ENCODE assay signal across 8 cellular contexts in genomic region chr4:40843696-40844095, GRCh38.
DNase-seq lines count a peak whose midpoint lies in the region; ATAC-seq and TF ChIP-seq lines count a peak whose summit lies in the region.

No MANE protein-coding gene starts in this region.

- H3K9ac ChIP-seq in KMS-11: no peak overlapping the region

- H3K27me3 Mint-ChIP-seq in activated naive CD4-positive, alpha-beta T cell treated with anti-CD3 and anti-CD28 coated beads, Interleukin-2, amount 10 ng/mL, durations not matched to agents 7 days and 5 days: peaks cover 28% of the 10 kb centered on the region

- ATAC-seq in stimulated activated effector memory CD8-positive, alpha-beta T cell treated with anti-CD3 and anti-CD28 coated beads, Interleukin-12 subunit alpha, Interleukin-12 subunit beta, amount 100 ng/mL, for 72 hours: peak; percentile 71
- no peak for ATAC-seq in HG03097 (IDR thresholded peaks at IDR 0.05; ENCODE audit: low FRiP score, unreplicated experiment)

- intact Hi-C loops in stomach (cut with DNase I; ENCODE audit: low total_unique reads): no loop called here
- intact Hi-C loops in lower leg skin (cut with DNase I; ENCODE audit: low total_unique reads): no loop called here

- TF ChIP-seq EP300 in stomach (IDR thresholded peaks at IDR 0.05): no peak

- no peaks in the 10 kb centered on the region for H4K20me1 ChIP-seq in KMS-11 (ENCODE audit: insufficient read depth)

- no peak overlapping the region for H2AFZ ChIP-seq in KMS-11 (ENCODE audit: low read depth)

- TF ChIP-seq CTCF in KMS-11 (conservative IDR thresholded peaks at IDR 0.05; ENCODE audit: low read depth, low read length) (peak; percentile 49), stomach (IDR thresholded peaks at IDR 0.05) (no peak), lower leg skin (IDR thresholded peaks at IDR 0.05) (no peak)

- no peaks in the 10 kb centered on the region for H3K36me3 Mint-ChIP-seq in activated naive CD4-positive, alpha-beta T cell treated with anti-CD3 and anti-CD28 coated beads, Interleukin-2, amount 10 ng/mL, durations not matched to agents 7 days and 5 days
- no peaks in the 10 kb centered on the region for H3K36me3 Mint-ChIP-seq in stimulated activated effector memory CD8-positive, alpha-beta T cell treated with anti-CD3 and anti-CD28 coated beads, Interleukin-12 subunit alpha, Interleukin-12 subunit beta, amount 100 ng/mL, for 72 hours

- H3K4me1 Mint-ChIP-seq in activated naive CD4-positive, alpha-beta T cell treated with anti-CD3 and anti-CD28 coated beads, Interleukin-2, amount 10 ng/mL, durations not matched to agents 7 days and 5 days: no peaks in the 10 kb centered on the region
- peaks cover 6% of the 10 kb centered on the region for H3K4me1 Mint-ChIP-seq in stimulated activated effector memory CD8-positive, alpha-beta T cell treated with anti-CD3 and anti-CD28 coated beads, Interleukin-12 subunit alpha, Interleukin-12 subunit beta, amount 100 ng/mL, for 72 hours

- H3K4me3 Mint-ChIP-seq in activated naive CD4-positive, alpha-beta T cell treated with anti-CD3 and anti-CD28 coated beads, Interleukin-2, amount 10 ng/mL, durations not matched to agents 7 days and 5 days: no peak overlapping the region
- H3K4me3 Mint-ChIP-seq in stimulated activated effector memory CD8-positive, alpha-beta T cell treated with anti-CD3 and anti-CD28 coated beads, Interleukin-12 subunit alpha, Interleukin-12 subunit beta, amount 100 ng/mL, for 72 hours: no peak overlapping the region

- H3K79me2 ChIP-seq in KMS-11 (ENCODE audit: insufficient read depth, low read depth): no peaks in the 10 kb centered on the region

- H3K4me2 ChIP-seq in KMS-11: no peak overlapping the region

- CTCF ChIA-PET in activated naive CD4-positive, alpha-beta T cell treated with anti-CD3 and anti-CD28 coated beads, Interleukin-2, amount 10 ng/mL, durations not matched to agents 7 days and 5 days (lab: Charles Lee): interaction anchor here (0.7 to 7.1 kb wide), 8 partner anchors 10 to 672 kb away, joined by 3 to 117 read pairs (median 5); no protein-coding TSS in a partner anchor

- no peaks in the 10 kb centered on the region for H3K36me3 ChIP-seq in KMS-11 (ENCODE audit: insufficient read depth)
- H3K36me3 ChIP-seq in stomach: no peaks in the 10 kb centered on the region

- H3K27ac ChIP-seq in KMS-11 (no peak overlapping the region), stomach (peak overlapping the region in 1 of 5 donors; percentile 14)

- TF ChIP-seq POLR2A in stomach (IDR thresholded peaks at IDR 0.05) (no peak), lower leg skin (IDR thresholded peaks at IDR 0.05) (no peak)

- H3K27me3 ChIP-seq in KMS-11 (ENCODE audit: insufficient read depth, low read depth) (no peaks in the 10 kb centered on the region), stomach (no peaks in the 10 kb centered on the region)

- H3K4me1 ChIP-seq in KMS-11 (ENCODE audit: low read depth, poor library complexity, severe bottlenecking): no peaks in the 10 kb centered on the region
- peaks cover 0 to 9% (median 0%) of the 10 kb centered on the region in 4 donors for H3K4me1 ChIP-seq in stomach

- peak; percentile 6 for DNase-seq in NCI-H82 (lab: John Stamatoyannopoulos, UW)
- DNase-seq in NCI-H82 treated with DMSO at 0.1 percent for 48 hours (lab: John Stamatoyannopoulos, UW; ENCODE audit: unreplicated experiment): no peak
- DNase-seq in activated naive CD4-positive, alpha-beta T cell treated with anti-CD3 and anti-CD28 coated beads, Interleukin-2, amount 10 ng/mL, durations not matched to agents 7 days and 5 days: peak; percentile 54
- peak in 1 of 2 donors; percentile 57 for DNase-seq in stimulated activated effector memory CD8-positive, alpha-beta T cell treated with anti-CD3 and anti-CD28 coated beads, Interleukin-12 subunit alpha, Interleukin-12 subunit beta, amount 100 ng/mL, for 72 hours (ENCODE audit: low spot score in 2 of 2)
- no peak for DNase-seq in stomach
- no peak for DNase-seq in lower leg skin (ENCODE audit: low spot score in 2 of 2)

- WGBS in stomach, 5 donors: 76 to 100% (median 83%) methylated on average over 1 of the region's 1 CpG
- WGBS in lower leg skin, 2 donors: 69 to 92% methylated on average over 1 of the region's 1 CpG

- H3K4me3 ChIP-seq in KMS-11 (IDR thresholded peaks at IDR 0.05; ENCODE audit: insufficient read depth, low read depth, low read length) (no peak overlapping the region), stomach (no peak overlapping the region), lower leg skin (ENCODE audit: low read depth, poor library complexity, severe bottlenecking) (no peak overlapping the region)

- no peak overlapping the region for H3K27ac Mint-ChIP-seq in activated naive CD4-positive, alpha-beta T cell treated with anti-CD3 and anti-CD28 coated beads, Interleukin-2, amount 10 ng/mL, durations not matched to agents 7 days and 5 days
- H3K27ac Mint-ChIP-seq in stimulated activated effector memory CD8-positive, alpha-beta T cell treated with anti-CD3 and anti-CD28 coated beads, Interleukin-12 subunit alpha, Interleukin-12 subunit beta, amount 100 ng/mL, for 72 hours: no peak overlapping the region

- H3K9me3 ChIP-seq in stomach: no peaks in the 10 kb centered on the region

- no peaks in the 10 kb centered on the region for H3K9me3 Mint-ChIP-seq in activated naive CD4-positive, alpha-beta T cell treated with anti-CD3 and anti-CD28 coated beads, Interleukin-2, amount 10 ng/mL, durations not matched to agents 7 days and 5 days
- H3K9me3 Mint-ChIP-seq in stimulated activated effector memory CD8-positive, alpha-beta T cell treated with anti-CD3 and anti-CD28 coated beads, Interleukin-12 subunit alpha, Interleukin-12 subunit beta, amount 100 ng/mL, for 72 hours: no peaks in the 10 kb centered on the region

Comparison
In these comparisons a context has a peak if more than half of its experiments do, and no peak if none do; other contexts are left out.
1. DNase-seq: peak in NCI-H82 (single experiment) and activated naive CD4-positive, alpha-beta T cell treated with anti-CD3 and anti-CD28 coated beads, Interleukin-2, amount 10 ng/mL, durations not matched to agents 7 days and 5 days (single experiment); none in NCI-H82 treated with DMSO at 0.1 percent for 48 hours (single experiment), stomach (single experiment) and lower leg skin (0 of 2).